8 cellular contexts compared by ENCODE assay signal in genomic region chr2:23287250-23287704, GRCh38.
A peak's percentile ranks its signal among the peaks of the same experiment; 100 is the strongest.
DNase-seq lines count a peak whose midpoint lies in the region; ATAC-seq and TF ChIP-seq lines count a peak whose summit lies in the region.

No MANE protein-coding gene starts in this region.

- TF ChIP-seq EP300 in gastroesophageal sphincter (IDR thresholded peaks at IDR 0.05): no peak

- DNase-seq in A172 (ENCODE audit: low spot score): peak; percentile 15
- peak; percentile 12 for DNase-seq in RPMI7951 (ENCODE audit: low read depth)
- DNase-seq in omental fat pad (ENCODE audit: low spot score): no peak
- no peak for DNase-seq in NCI-H128 (lab: John Stamatoyannopoulos, UW; ENCODE audit: unreplicated experiment)
- no peak for DNase-seq in DMS79 (lab: John Stamatoyannopoulos, UW)
- no peak for DNase-seq in posterior vena cava (ENCODE audit: low spot score)

- peaks cover 0 to 32% (median 22%) of the 10 kb centered on the region in 3 donors for H3K4me1 ChIP-seq in gastroesophageal sphincter

- no peak overlapping the region for H3K4me3 ChIP-seq in gastroesophageal sphincter

- no peak for TF ChIP-seq CTCF in gastroesophageal sphincter (IDR thresholded peaks at IDR 0.05)
- TF ChIP-seq CTCF in omental fat pad (IDR thresholded peaks at IDR 0.05): no peak

- peak overlapping the region; percentile 46 to 88 (median 82) for H3K27ac ChIP-seq in gastroesophageal sphincter

- H3K36me3 ChIP-seq in gastroesophageal sphincter: no peaks in the 10 kb centered on the region

- intact Hi-C loops in posterior vena cava (cut with DNase I): no loop called here

- TF ChIP-seq POLR2A in gastroesophageal sphincter (IDR thresholded peaks at IDR 0.05): no peak

- no peaks in the 10 kb centered on the region for H3K9me3 ChIP-seq in gastroesophageal sphincter

- WGBS in gastroesophageal sphincter (ENCODE audit: low coverage in 1 of 2), 2 donors: 0 to 28% methylated on average over 2 to 3 of the region's 3 CpGs

- ATAC-seq in gastroesophageal sphincter (peak; percentile 78), omental fat pad (ENCODE audit: low FRiP score) (peak; percentile 51), HG02970 (IDR thresholded peaks at IDR 0.05; ENCODE audit: low FRiP score, unreplicated experiment) (no peak)

- H3K27me3 ChIP-seq in gastroesophageal sphincter: no peaks in the 10 kb centered on the region

Comparison
In these comparisons a context has a peak if more than half of its experiments do, and no peak if none do; other contexts are left out.
1. DNase-seq: peak in A172 (single experiment) and RPMI7951 (single experiment); none in omental fat pad (single experiment), NCI-H128 (single experiment), DMS79 (single experiment) and posterior vena cava (single experiment).